10 cellular contexts compared by ENCODE assay signal in the genomic region with DNA sequence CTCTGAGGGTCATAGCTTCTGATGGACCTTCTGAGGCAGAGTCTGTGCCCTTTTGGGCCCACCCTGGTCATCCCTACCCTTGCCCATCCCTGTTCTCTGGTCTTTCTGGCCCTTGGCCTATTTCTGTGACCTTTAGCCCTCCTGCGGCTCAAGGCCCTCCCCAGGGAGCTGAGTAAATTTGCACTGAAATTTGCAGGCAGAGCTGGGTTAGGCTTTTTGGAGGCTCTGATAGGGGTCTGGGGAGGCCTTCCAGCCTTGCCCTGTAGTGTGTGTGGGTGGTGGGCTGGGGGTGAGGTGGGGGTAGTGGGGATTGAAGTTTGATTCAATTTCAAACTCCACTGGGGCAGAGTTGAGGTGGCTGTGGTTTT. TPM values are rescaled to one million over a fixed set of nuclear protein-coding genes. Genes with fewer than 3 reads are reported as not detected.
DNase-seq lines count a peak whose midpoint lies in the region; ATAC-seq, FAIRE-seq and TF ChIP-seq lines count a peak whose summit lies in the region.
"Had no signal": no experiment of that assay in that cellular context is flagged by ENCODE, and none has a peak within 500 bp of the region (broad histone marks: within the 10 kb centered on the region; RNA-seq: fewer than 3 reads in every experiment).

No MANE protein-coding gene starts in this region.

- H3K4me1 Mint-ChIP-seq in IgD-negative memory B cell (peaks cover 53 to 65% (median 59%) of the 10 kb centered on the region in 3 donors), nephron (peaks cover 81% of the 10 kb centered on the region)

- peaks cover 0 to 2% (median 0%) of the 10 kb centered on the region in 3 donors for H3K9me3 Mint-ChIP-seq in IgD-negative memory B cell
- H3K9me3 Mint-ChIP-seq in nephron = no peaks in the 10 kb centered on the region

- 29% methylated on average over 1 of the region's 1 CpG for WGBS in A549 (ENCODE audit: missing lambda C conversion rate)

- DNase-seq in A549 (ENCODE audit: low read depth in 1 of 2, low spot score in 1 of 2) (no peak), coronary artery (ENCODE audit: low spot score) (no peak), D341Med (ENCODE audit: low spot score) (no peak), putamen (ENCODE audit: low spot score) (no peak), HCEC 1CT (no peak), NCI-H146 (lab: John Stamatoyannopoulos, UW) (no peak)
- DNase-seq: NCI-H2227 treated with DMSO at 0.1 percent for 48 hours had no signal

- H3K4me2 ChIP-seq in A549 = peak overlapping the region; percentile 65

- POLR2A ChIA-PET in A549 (lab: Yijun Ruan, JAX) = interaction anchor here (1.1 to 1.7 kb wide), 2 partner anchors 10 to 13 kb away, joined by 3 to 4 read pairs; no protein-coding TSS in a partner anchor

- peak overlapping the region; percentile 46 to 61; a peak in 5 of 6 replicates for H3K27ac ChIP-seq in A549
- H3K27ac ChIP-seq in coronary artery = peak overlapping the region; percentile 75 to 85

- ATAC-seq in A549 = no peak

- no peaks in the 10 kb centered on the region for H3K9me3 ChIP-seq in A549

- no peak for TF ChIP-seq EP300 in A549 (IDR thresholded peaks at IDR 0.05)

- CTCF ChIA-PET in A549 (lab: Yijun Ruan, JAX) = interaction anchor here (0.6 to 50.4 kb wide), 8 partner anchors 8 to 212 kb away, joined by 4 to 2395 read pairs (median 7); partner anchors contain the start of genes CDC6, GJD3 and RARA

- TF ChIP-seq CTCF in A549 (IDR thresholded peaks at IDR 0.05) = no peak
- TF ChIP-seq CTCF in coronary artery (IDR thresholded peaks at IDR 0.05) = no peak
- TF ChIP-seq CTCF in nephron (IDR thresholded peaks at IDR 0.05; ENCODE audit: unreplicated experiment in 3 of 3) = no peak

- H3K27me3 Mint-ChIP-seq in IgD-negative memory B cell (peaks cover 1% of the 10 kb centered on the region), nephron (ENCODE audit: low read depth) (no peaks in the 10 kb centered on the region)

- no peaks in the 10 kb centered on the region for H3K36me3 Mint-ChIP-seq in IgD-negative memory B cell
- peaks cover 11% of the 10 kb centered on the region for H3K36me3 Mint-ChIP-seq in nephron (ENCODE audit: low read depth)

- H3K27ac Mint-ChIP-seq in IgD-negative memory B cell (peak overlapping the region; percentile 99 to 100 (median 100)), nephron (peak overlapping the region in 2 of 3 experiments; percentile 71 to 80)

- H3K4me3 ChIP-seq in A549 (no peak overlapping the region), coronary artery (peak overlapping the region; percentile 46)

- no peak for TF ChIP-seq POLR2A in A549 (IDR thresholded peaks at IDR 0.05; ENCODE audit: low read length)

- TF ChIP-seq RAD21 in A549 (conservative IDR thresholded peaks at IDR 0.05 in 1 of 2, IDR thresholded peaks at IDR 0.05 in 1 of 2) = no peak

- no peak for FAIRE-seq in A549 (lab: Jason Lieb, UNC)
- FAIRE-seq: D721Med had no signal

- H3K4me3 Mint-ChIP-seq in IgD-negative memory B cell (peak overlapping the region; percentile 78 to 95 (median 91)), nephron (no peak overlapping the region)

- peaks cover 93% of the 10 kb centered on the region for H3K4me1 ChIP-seq in A549

TF ChIP-seq in A549, 52 proteins besides CTCF, POLR2A, EP300 and RAD21:
- TF ChIP-seq ZFP36 (IDR thresholded peaks at IDR 0.05; ENCODE audit: borderline replicate concordance, partially characterized antibody) = no peak
- no peak for TF ChIP-seq CHD2 (IDR thresholded peaks at IDR 0.05; ENCODE audit: low read length, partially characterized antibody)
- TF ChIP-seq GATA3 (IDR thresholded peaks at IDR 0.05; ENCODE audit: borderline replicate concordance) = no peak
- TF ChIP-seq JUNB (IDR thresholded peaks at IDR 0.05) = no peak
- TF ChIP-seq, protein P1, sequence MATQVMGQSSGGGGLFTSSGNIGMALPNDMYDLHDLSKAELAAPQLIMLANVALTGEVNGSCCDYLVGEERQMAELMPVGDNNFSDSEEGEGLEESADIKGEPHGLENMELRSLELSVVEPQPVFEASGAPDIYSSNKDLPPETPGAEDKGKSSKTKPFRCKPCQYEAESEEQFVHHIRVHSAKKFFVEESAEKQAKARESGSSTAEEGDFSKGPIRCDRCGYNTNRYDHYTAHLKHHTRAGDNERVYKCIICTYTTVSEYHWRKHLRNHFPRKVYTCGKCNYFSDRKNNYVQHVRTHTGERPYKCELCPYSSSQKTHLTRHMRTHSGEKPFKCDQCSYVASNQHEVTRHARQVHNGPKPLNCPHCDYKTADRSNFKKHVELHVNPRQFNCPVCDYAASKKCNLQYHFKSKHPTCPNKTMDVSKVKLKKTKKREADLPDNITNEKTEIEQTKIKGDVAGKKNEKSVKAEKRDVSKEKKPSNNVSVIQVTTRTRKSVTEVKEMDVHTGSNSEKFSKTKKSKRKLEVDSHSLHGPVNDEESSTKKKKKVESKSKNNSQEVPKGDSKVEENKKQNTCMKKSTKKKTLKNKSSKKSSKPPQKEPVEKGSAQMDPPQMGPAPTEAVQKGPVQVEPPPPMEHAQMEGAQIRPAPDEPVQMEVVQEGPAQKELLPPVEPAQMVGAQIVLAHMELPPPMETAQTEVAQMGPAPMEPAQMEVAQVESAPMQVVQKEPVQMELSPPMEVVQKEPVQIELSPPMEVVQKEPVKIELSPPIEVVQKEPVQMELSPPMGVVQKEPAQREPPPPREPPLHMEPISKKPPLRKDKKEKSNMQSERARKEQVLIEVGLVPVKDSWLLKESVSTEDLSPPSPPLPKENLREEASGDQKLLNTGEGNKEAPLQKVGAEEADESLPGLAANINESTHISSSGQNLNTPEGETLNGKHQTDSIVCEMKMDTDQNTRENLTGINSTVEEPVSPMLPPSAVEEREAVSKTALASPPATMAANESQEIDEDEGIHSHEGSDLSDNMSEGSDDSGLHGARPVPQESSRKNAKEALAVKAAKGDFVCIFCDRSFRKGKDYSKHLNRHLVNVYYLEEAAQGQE (IDR thresholded peaks at IDR 0.05) = no peak
- TF ChIP-seq PBX3 (IDR thresholded peaks at IDR 0.05) = no peak
- TF ChIP-seq E2F6 (IDR thresholded peaks at IDR 0.05; ENCODE audit: borderline replicate concordance, low read depth) = no peak
- TF ChIP-seq NR3C1 (IDR thresholded peaks at IDR 0.05) = no peak
- no peak for TF ChIP-seq FOXS1 (CRISPR knock-in tag; IDR thresholded peaks at IDR 0.05)
- no peak for TF ChIP-seq HOXB13 (CRISPR knock-in tag; IDR thresholded peaks at IDR 0.05; ENCODE audit: low read depth)
- no peak for TF ChIP-seq HOXB5 (CRISPR knock-in tag; IDR thresholded peaks at IDR 0.05)
- no peak for TF ChIP-seq ZC3H11A (IDR thresholded peaks at IDR 0.05)
- no peak for TF ChIP-seq NFE2L2 (conservative IDR thresholded peaks at IDR 0.05; ENCODE audit: low read length)
- no peak for TF ChIP-seq CHD4 (IDR thresholded peaks at IDR 0.05; ENCODE audit: borderline replicate concordance)

RNA-seq across cellular contexts. Expression of gene RARA, which starts 17.8 kb away (rescaled TPM):
- 8.6 and 9.9 TPM in 2 replicates for polyA plus RNA-seq in A549 (2011; rRNA removed)
- 6.5 and 11.0 TPM in 2 replicates for polyA plus RNA-seq in A549 (2012; cell fraction: cytosol; rRNA removed)
- polyA plus RNA-seq in A549 (2012; cell fraction: nucleus; rRNA removed) = 17.6 and 21.1 TPM in 2 replicates
- 17.2 to 18.5 TPM (median 17.9 TPM) in 3 replicates for polyA plus RNA-seq in A549 (2017; fragmentation: RNase III; extraction: RNeasy Plus Mini Kit Qiagen cat#74134 plus additional on column Dnase treatment)
- polyA minus RNA-seq in A549 (2011; rRNA and poly(A)+ RNA removed) = 11.6 and 12.9 TPM in 2 replicates
- polyA plus RNA-seq in IgD-negative memory B cell = 13.7 TPM

RNA-seq across cellular contexts. Expression of gene GJD3, which starts 37.7 kb away (rescaled TPM):
- 0.09 TPM in 1 of 2 replicates, not detected in the other for polyA plus RNA-seq in A549 (2011; rRNA removed)
- 0.21 and 0.41 TPM in 2 replicates for polyA plus RNA-seq in A549 (2012; cell fraction: cytosol; rRNA removed)
- 0.36 and 0.82 TPM in 2 replicates for polyA plus RNA-seq in A549 (2012; cell fraction: nucleus; rRNA removed)
- 0.40 to 1.2 TPM (median 0.70 TPM) in 3 replicates for polyA plus RNA-seq in A549 (2017; fragmentation: RNase III; extraction: RNeasy Plus Mini Kit Qiagen cat#74134 plus additional on column Dnase treatment)
- not detected in 2 replicates for polyA minus RNA-seq in A549 (2011; rRNA and poly(A)+ RNA removed)
- not detected for polyA plus RNA-seq in IgD-negative memory B cell

RNA-seq across cellular contexts. Expression of gene CDC6, which starts 39.1 kb away (rescaled TPM):
- polyA plus RNA-seq in A549 (2011; rRNA removed) = 71.4 and 79.5 TPM in 2 replicates
- polyA plus RNA-seq in A549 (2012; cell fraction: cytosol; rRNA removed) = 41.7 and 44.4 TPM in 2 replicates
- 29.8 and 45.7 TPM in 2 replicates for polyA plus RNA-seq in A549 (2012; cell fraction: nucleus; rRNA removed)
- 66.6 to 67.5 TPM (median 67.0 TPM) in 3 replicates for polyA plus RNA-seq in A549 (2017; fragmentation: RNase III; extraction: RNeasy Plus Mini Kit Qiagen cat#74134 plus additional on column Dnase treatment)
- polyA minus RNA-seq in A549 (2011; rRNA and poly(A)+ RNA removed) = 27.0 and 28.3 TPM in 2 replicates
- polyA plus RNA-seq in IgD-negative memory B cell = 0.93 TPM

Comparison
In these comparisons a context has a peak if more than half of its experiments do, and no peak if none do; other contexts are left out.
1. H3K4me3 Mint-ChIP-seq: peak in IgD-negative memory B cell (4 of 4); none in nephron (0 of 3).
2. RNA of gene CDC6, which starts 39.1 kb away (polyA plus RNA-seq): 29.8 to 79.5 TPM in A549; 0.93 TPM in IgD-negative memory B cell (single experiment); every median in the first group is over 10 times any median in the second.